In genomic region chr22:50694766-50695420, GRCh38 we compare ENCODE assay signal across 24 cellular contexts. TPM values are rescaled to one million over a fixed set of nuclear protein-coding genes. Genes with fewer than 3 reads are reported as not detected.
DNase-seq lines count a peak whose midpoint lies in the region; ATAC-seq and TF ChIP-seq lines count a peak whose summit lies in the region.
"Had no signal": no experiment of that assay in that cellular context is flagged by ENCODE, and none has a peak within 500 bp of the region (broad histone marks: within the 10 kb centered on the region; RNA-seq: fewer than 3 reads in every experiment).

No MANE protein-coding gene starts in this region.

- no peak for TF ChIP-seq CTCF in right atrium auricular region (IDR thresholded peaks at IDR 0.05)
- TF ChIP-seq CTCF in esophagus squamous epithelium (IDR thresholded peaks at IDR 0.05), result no peak
- no peak for TF ChIP-seq CTCF in neural crest cell (conservative IDR thresholded peaks at IDR 0.05)

- no peak for TF ChIP-seq POLR2A in esophagus squamous epithelium (IDR thresholded peaks at IDR 0.05)

- H3K27ac Mint-ChIP-seq in neural crest cell (ENCODE audit: unreplicated experiment), result peak overlapping the region; percentile 30
- no peak overlapping the region for H3K27ac Mint-ChIP-seq in CD4-positive, alpha-beta memory T cell
- H3K27ac Mint-ChIP-seq: activated CD4-positive, alpha-beta T cell treated with anti-CD3 and anti-CD28 coated beads, Interleukin-2, amount 10 ng/mL, durations not matched to agents 7 days and 5 days; progenitor cell of endocrine pancreas had no signal

- intact Hi-C loops in Right ventricle myocardium superior (cut with DNase I) (no loop called here), esophagus squamous epithelium (cut with DNase I) (no loop called here)
- intact Hi-C loops in CD4-positive, alpha-beta memory T cell (cut with micrococcal nuclease), result no loop called here

- H3K4me1 ChIP-seq in right atrium auricular region (peaks cover 0 to 34% of the 10 kb centered on the region in 2 donors), esophagus squamous epithelium (peaks cover 25 to 57% (median 30%) of the 10 kb centered on the region in 3 donors)
- H3K4me1 ChIP-seq in CD4-positive, alpha-beta memory T cell (ENCODE audit: insufficient read depth, low read length), result no peaks in the 10 kb centered on the region

- H3K9me3 ChIP-seq in right atrium auricular region, result peaks cover 0 to 4% of the 10 kb centered on the region in 2 donors
- no peaks in the 10 kb centered on the region for H3K9me3 ChIP-seq in esophagus squamous epithelium
- no peaks in the 10 kb centered on the region for H3K9me3 ChIP-seq in CD4-positive, alpha-beta memory T cell (ENCODE audit: control insufficient read depth in 1 of 2, low read length in 2 of 2)
- H3K9me3 ChIP-seq: upper lobe of left lung had no signal

- H3K27me3 ChIP-seq in right atrium auricular region, result no peaks in the 10 kb centered on the region
- H3K27me3 ChIP-seq in esophagus squamous epithelium, result no peaks in the 10 kb centered on the region
- no peaks in the 10 kb centered on the region for H3K27me3 ChIP-seq in CD4-positive, alpha-beta memory T cell (ENCODE audit: insufficient read depth, low read length)
- H3K27me3 ChIP-seq: upper lobe of left lung had no signal

- WGBS in esophagus squamous epithelium, 2 donors, result 70 to 87% methylated on average over 9 to 14 of the region's 18 CpGs

- H3K4me1 Mint-ChIP-seq in neural crest cell, result peaks cover 6% of the 10 kb centered on the region
- no peaks in the 10 kb centered on the region for H3K4me1 Mint-ChIP-seq in CD4-positive, alpha-beta memory T cell

- H3K27me3 Mint-ChIP-seq in neural crest cell (ENCODE audit: low read depth), result no peaks in the 10 kb centered on the region
- peaks cover 0 to 4% of the 10 kb centered on the region in 2 donors for H3K27me3 Mint-ChIP-seq in CD4-positive, alpha-beta memory T cell

- H3K36me3 Mint-ChIP-seq in neural crest cell (ENCODE audit: low read depth), result no peaks in the 10 kb centered on the region
- no peaks in the 10 kb centered on the region for H3K36me3 Mint-ChIP-seq in CD4-positive, alpha-beta memory T cell

- H3K36me3 ChIP-seq in right atrium auricular region (no peaks in the 10 kb centered on the region), esophagus squamous epithelium (no peaks in the 10 kb centered on the region)
- no peaks in the 10 kb centered on the region for H3K36me3 ChIP-seq in CD4-positive, alpha-beta memory T cell (ENCODE audit: insufficient read depth, low read length)
- H3K36me3 ChIP-seq: WERI-Rb-1 had no signal

- no peak overlapping the region for H3K4me3 Mint-ChIP-seq in neural crest cell
- no peak overlapping the region for H3K4me3 Mint-ChIP-seq in CD4-positive, alpha-beta memory T cell
- H3K4me3 Mint-ChIP-seq: activated CD4-positive, alpha-beta T cell treated with anti-CD3 and anti-CD28 coated beads, Interleukin-2, amount 10 ng/mL, durations not matched to agents 7 days and 5 days had no signal

- H3K4me3 ChIP-seq in right atrium auricular region (no peak overlapping the region), esophagus squamous epithelium (no peak overlapping the region)
- no peak overlapping the region for H3K4me3 ChIP-seq in CD4-positive, alpha-beta memory T cell (ENCODE audit: low read length in 2 of 2)
- H3K4me3 ChIP-seq: coronary artery, GM12878, skin epidermis, upper lobe of left lung had no signal

- H3K9me3 Mint-ChIP-seq in neural crest cell, result no peaks in the 10 kb centered on the region
- peaks cover 0 to 8% (median under 1%) of the 10 kb centered on the region in 8 donors for H3K9me3 Mint-ChIP-seq in CD4-positive, alpha-beta memory T cell
- H3K9me3 Mint-ChIP-seq: activated CD4-positive, alpha-beta T cell treated with anti-CD3 and anti-CD28 coated beads, Interleukin-2, amount 10 ng/mL, durations not matched to agents 7 days and 5 days had no signal

- CTCF ChIA-PET in CD4-positive, alpha-beta memory T cell (lab: Charles Lee; ENCODE audit: partially characterized antibody), result no interaction called here

- H3K27ac ChIP-seq in right atrium auricular region (no peak overlapping the region), esophagus squamous epithelium (peak overlapping the region; percentile 83 to 88 (median 88)), caudate nucleus (ENCODE audit: low read depth, low read length) (no peak overlapping the region)
- no peak overlapping the region for H3K27ac ChIP-seq in CD4-positive, alpha-beta memory T cell (ENCODE audit: low read depth, low read length)
- H3K27ac ChIP-seq: coronary artery, upper lobe of left lung, WERI-Rb-1 had no signal

- ATAC-seq in Right ventricle myocardium superior (ENCODE audit: poor library complexity), result no peak

- POLR2A ChIA-PET in CD4-positive, alpha-beta memory T cell (lab: Charles Lee; ENCODE audit: partially characterized antibody), result no interaction called here

- DNase-seq in Right ventricle myocardium superior, result peak; percentile 26
- DNase-seq in right atrium auricular region (ENCODE audit: low spot score), result no peak
- no peak for DNase-seq in esophagus squamous epithelium (lab: John Stamatoyannopoulos, UW)
- no peak for DNase-seq in neural crest cell (ENCODE audit: low read depth, low spot score)
- DNase-seq in CD4-positive, alpha-beta memory T cell, result no peak
- no peak for DNase-seq in caudate nucleus (lab: John Stamatoyannopoulos, UW)
- DNase-seq in DMS 273 treated with DMSO at 0.1 percent for 48 hours (lab: John Stamatoyannopoulos, UW), result no peak
- DNase-seq in medulla oblongata (ENCODE audit: extremely low spot score), result no peak
- DNase-seq: activated CD4-positive, alpha-beta T cell treated with anti-CD3 and anti-CD28 coated beads, Interleukin-2, amount 10 ng/mL, durations not matched to agents 7 days and 5 days; Calu3; GOT3; NCI-H1092 treated with DMSO at 0.1 percent for 48 hours; NCI-H1930; NCI-H526 treated with DMSO at 0.1 percent for 48 hours; stimulated activated CD4-positive, alpha-beta T cell treated with anti-CD3 and anti-CD28 coated beads, Interleukin-1b, Interleukin-23, amount 100 ng/mL, for 48 hours; upper lobe of left lung; WERI-Rb-1 had no signal

RNA-seq across cellular contexts. Expression of gene SHANK3, which starts 22.3 kb away (rescaled TPM):
- total RNA-seq in Right ventricle myocardium superior (19.3 TPM), right atrium auricular region (10 to 100 TPM in 1 of 2 donors, 1 to 10 TPM in 1; 8.2 to 12.3 TPM), esophagus squamous epithelium (1 to 10 TPM; 3.7 to 5.9 (median 4.5) TPM), neural crest cell (15.2 and 15.4 TPM in 2 replicates)
- not detected for total RNA-seq in CD4-positive, alpha-beta memory T cell
- polyA plus RNA-seq in CD4-positive, alpha-beta memory T cell, result not detected

RNA-seq across cellular contexts. Expression of gene ACR, which starts 43.1 kb away (rescaled TPM):
- 0.43 TPM for total RNA-seq in Right ventricle myocardium superior
- total RNA-seq in right atrium auricular region, result under 1 TPM in 1 of 2 donors, not detected in 1; 0.39 TPM
- total RNA-seq in esophagus squamous epithelium, result not detected
- total RNA-seq in neural crest cell, result 0.34 TPM in 1 of 2 replicates, not detected in the other
- total RNA-seq in CD4-positive, alpha-beta memory T cell, result not detected
- not detected for polyA plus RNA-seq in CD4-positive, alpha-beta memory T cell
- total RNA-seq: activated CD4-positive, alpha-beta T cell treated with anti-CD3 and anti-CD28 coated beads, Interleukin-2, amount 10 ng/mL, durations not matched to agents 7 days and 5 days; Calu3; Daoy; fibroblast of lung; GM12878; progenitor cell of endocrine pancreas had no signal
- polyA plus RNA-seq: fibroblast of lung, GM12878, keratinocyte had no signal

Comparison
In these comparisons a context has a peak if more than half of its experiments do, and no peak if none do; other contexts are left out.
1. H3K27ac ChIP-seq: peak in esophagus squamous epithelium (4 of 4); none in right atrium auricular region (0 of 2), CD4-positive, alpha-beta memory T cell (single experiment) and caudate nucleus (single experiment).
2. RNA of gene SHANK3, which starts 22.3 kb away (total RNA-seq): 19.3 TPM in Right ventricle myocardium superior (single experiment), 15.2 to 15.4 TPM in neural crest cell, 8.2 to 12.3 TPM in right atrium auricular region and 3.7 to 5.9 TPM in esophagus squamous epithelium; not detected in CD4-positive, alpha-beta memory T cell; every median in the first group is over 4 times any median in the second.